Comparison of ENCODE assay signal across 14 cellular contexts in the genomic region with DNA sequence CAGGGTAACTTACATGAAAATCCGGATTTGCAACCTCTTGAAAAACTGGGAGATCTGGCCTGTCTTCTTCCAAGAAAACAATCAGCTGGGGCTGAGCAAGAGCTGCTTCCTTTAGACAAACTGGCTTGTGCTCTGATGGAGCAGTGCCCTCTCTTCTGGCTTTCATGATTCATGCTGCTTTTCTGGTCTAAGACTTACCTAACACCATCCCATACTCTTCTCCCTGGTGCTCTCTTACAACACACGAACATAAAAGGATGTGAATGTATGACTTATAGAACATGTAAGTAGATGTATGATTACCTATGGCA. TPM values are rescaled to one million over a fixed set of nuclear protein-coding genes. Genes with fewer than 3 reads are reported as not detected.
A peak's percentile ranks its signal among the peaks of the same experiment; 100 is the strongest.
DNase-seq lines count a peak whose midpoint lies in the region; ATAC-seq and TF ChIP-seq lines count a peak whose summit lies in the region.
"Had no signal": no experiment of that assay in that cellular context is flagged by ENCODE, and none has a peak within 500 bp of the region (broad histone marks: within the 10 kb centered on the region; RNA-seq: fewer than 3 reads in every experiment).

No MANE protein-coding gene starts in this region.

- no peaks in the 10 kb centered on the region for H3K36me3 ChIP-seq in GM23338 (ENCODE audit: insufficient read depth)
- H3K36me3 ChIP-seq: cardiac muscle cell, esophagus muscularis mucosa had no signal

- H3K4me3 ChIP-seq in GM23338 (no peak overlapping the region), skeletal muscle cell (ENCODE audit: low read depth, low read length) (no peak overlapping the region)
- H3K4me3 ChIP-seq: cardiac muscle cell, esophagus muscularis mucosa, GM12878 had no signal

- intact Hi-C loops in sciatic nerve (cut with DNase I): no loop called here

- CTCF ChIA-PET in GM10248 (lab: Yijun Ruan, JAX): no interaction called here

- H3K27ac ChIP-seq in GM23338 (ENCODE audit: low read depth) (no peak overlapping the region), VCaP (peak overlapping the region; percentile 85)
- H3K27ac ChIP-seq: cardiac muscle cell, esophagus muscularis mucosa had no signal

- no peak overlapping the region for H3K4me2 ChIP-seq in GM23338

- no peak overlapping the region for H2AFZ ChIP-seq in GM23338

- H3K27ac Mint-ChIP-seq in GM23338: 0 out of 2 replicates have a peak overlapping the region, but pooled peaks have one; percentile 2
- no peak overlapping the region for H3K27ac Mint-ChIP-seq in T-helper 2 cell treated with Interferon-gamma antibody and Interleukin-4, amounts not matched to agents 5 μg/mL and 100 μg/mL, for 36 hours

- H3K27me3 Mint-ChIP-seq in GM23338 (ENCODE audit: insufficient read depth, low read depth, poor library complexity): no peaks in the 10 kb centered on the region
- H3K27me3 Mint-ChIP-seq in T-helper 2 cell treated with Interferon-gamma antibody and Interleukin-4, amounts not matched to agents 5 μg/mL and 100 μg/mL, for 36 hours (ENCODE audit: low read depth): peaks cover 65% of the 10 kb centered on the region

- no peaks in the 10 kb centered on the region for H3F3A ChIP-seq in GM23338 (replicated peaks; ENCODE audit: low read depth)

- DNase-seq in GM23338 (ENCODE audit: low spot score) (peak; percentile 34), fibroblast of peridontal ligament (ENCODE audit: extremely low read depth) (peak; percentile 59), skeletal muscle cell (ENCODE audit: low read depth) (peak; percentile 45), RPMI8226 (no peak), sciatic nerve (ENCODE audit: low spot score) (no peak), GM10248 (ENCODE audit: extremely low spot score) (no peak)
- no peak for DNase-seq in T-helper 2 cell treated with Interferon-gamma antibody and Interleukin-4, amounts not matched to agents 5 μg/mL and 100 μg/mL, for 36 hours (ENCODE audit: low spot score)
- DNase-seq: activated CD4-positive, CD25-positive, alpha-beta regulatory T cell treated with anti-CD3 and anti-CD28 coated beads, Interleukin-2, amount 50 U/mL, for 72 hours; activated T-cell treated with anti-CD3 and anti-CD28 coated beads, Interleukin-2, amount 50 U/mL, for 4 hours; MM.1S had no signal

- TF ChIP-seq CTCF in GM23338 (conservative IDR thresholded peaks at IDR 0.05; ENCODE audit: low read depth in 2 of 2) (no peak), VCaP (conservative IDR thresholded peaks at IDR 0.05) (no peak), GM10248 (IDR thresholded peaks at IDR 0.05; ENCODE audit: control extremely low read depth, extremely low read depth, low read depth, missing control alignments) (no peak)

- ATAC-seq in GM23338: peak; percentile 58
- ATAC-seq in sciatic nerve: no peak
- ATAC-seq: activated T-cell treated with anti-CD3 and anti-CD28 coated beads, Interleukin-2, amount 50 U/mL, for 4 hours; GM12878 had no signal

- peaks cover 41% of the 10 kb centered on the region for H4K20me1 ChIP-seq in GM23338 (replicated peaks; ENCODE audit: insufficient read depth)

- H3K9me3 Mint-ChIP-seq in GM23338: no peaks in the 10 kb centered on the region
- peaks cover 8% of the 10 kb centered on the region for H3K9me3 Mint-ChIP-seq in T-helper 2 cell treated with Interferon-gamma antibody and Interleukin-4, amounts not matched to agents 5 μg/mL and 100 μg/mL, for 36 hours

- H3K36me3 Mint-ChIP-seq in GM23338 (ENCODE audit: low read depth): peaks cover 5% of the 10 kb centered on the region; the same call in 1 of the 3 replicates
- H3K36me3 Mint-ChIP-seq in T-helper 2 cell treated with Interferon-gamma antibody and Interleukin-4, amounts not matched to agents 5 μg/mL and 100 μg/mL, for 36 hours (ENCODE audit: low read depth): no peaks in the 10 kb centered on the region

- POLR2A ChIA-PET in GM10248 (lab: Yijun Ruan, JAX): no interaction called here

- no peaks in the 10 kb centered on the region for H3K27me3 ChIP-seq in GM23338 (ENCODE audit: insufficient read depth)
- H3K27me3 ChIP-seq: cardiac muscle cell, esophagus muscularis mucosa had no signal

- no peak overlapping the region for H3K4me3 Mint-ChIP-seq in GM23338
- H3K4me3 Mint-ChIP-seq in T-helper 2 cell treated with Interferon-gamma antibody and Interleukin-4, amounts not matched to agents 5 μg/mL and 100 μg/mL, for 36 hours: no peak overlapping the region
- H3K4me3 Mint-ChIP-seq: activated T-cell treated with anti-CD3 and anti-CD28 coated beads, Interleukin-2, amount 50 U/mL, for 4 hours had no signal

- H3K9me2 ChIP-seq in GM23338 (ENCODE audit: insufficient read depth): no peaks in the 10 kb centered on the region

- peaks cover 46% of the 10 kb centered on the region for H3K4me1 ChIP-seq in GM23338 (ENCODE audit: insufficient read depth)

- peaks cover 61% of the 10 kb centered on the region for H3K4me1 Mint-ChIP-seq in GM23338
- H3K4me1 Mint-ChIP-seq in T-helper 2 cell treated with Interferon-gamma antibody and Interleukin-4, amounts not matched to agents 5 μg/mL and 100 μg/mL, for 36 hours (ENCODE audit: low read depth): no peaks in the 10 kb centered on the region

- H3K79me2 ChIP-seq in GM23338 (replicated peaks; ENCODE audit: insufficient read depth): peaks cover 99% of the 10 kb centered on the region

TF ChIP-seq in GM23338, 12 proteins besides CTCF, POLR2A, EP300 and RAD21 (continues in another document):
- TF ChIP-seq STAT1 (IDR thresholded peaks at IDR 0.05; ENCODE audit: unreplicated experiment): no peak
- TF ChIP-seq ZNF331 (CRISPR knock-in tag; IDR thresholded peaks at IDR 0.05; ENCODE audit: low read depth): no peak
- no peak for TF ChIP-seq EZH2phosphoT487 (IDR thresholded peaks at IDR 0.05; ENCODE audit: unreplicated experiment)
- TF ChIP-seq, protein P1, sequence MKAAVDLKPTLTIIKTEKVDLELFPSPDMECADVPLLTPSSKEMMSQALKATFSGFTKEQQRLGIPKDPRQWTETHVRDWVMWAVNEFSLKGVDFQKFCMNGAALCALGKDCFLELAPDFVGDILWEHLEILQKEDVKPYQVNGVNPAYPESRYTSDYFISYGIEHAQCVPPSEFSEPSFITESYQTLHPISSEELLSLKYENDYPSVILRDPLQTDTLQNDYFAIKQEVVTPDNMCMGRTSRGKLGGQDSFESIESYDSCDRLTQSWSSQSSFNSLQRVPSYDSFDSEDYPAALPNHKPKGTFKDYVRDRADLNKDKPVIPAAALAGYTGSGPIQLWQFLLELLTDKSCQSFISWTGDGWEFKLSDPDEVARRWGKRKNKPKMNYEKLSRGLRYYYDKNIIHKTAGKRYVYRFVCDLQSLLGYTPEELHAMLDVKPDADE (IDR thresholded peaks at IDR 0.05): no peak
- no peak for TF ChIP-seq EZH2 (IDR thresholded peaks at IDR 0.05; ENCODE audit: low read depth, unreplicated experiment)
- TF ChIP-seq ZNF114 (CRISPR knock-in tag; IDR thresholded peaks at IDR 0.05): no peak
- TF ChIP-seq, protein P2, sequence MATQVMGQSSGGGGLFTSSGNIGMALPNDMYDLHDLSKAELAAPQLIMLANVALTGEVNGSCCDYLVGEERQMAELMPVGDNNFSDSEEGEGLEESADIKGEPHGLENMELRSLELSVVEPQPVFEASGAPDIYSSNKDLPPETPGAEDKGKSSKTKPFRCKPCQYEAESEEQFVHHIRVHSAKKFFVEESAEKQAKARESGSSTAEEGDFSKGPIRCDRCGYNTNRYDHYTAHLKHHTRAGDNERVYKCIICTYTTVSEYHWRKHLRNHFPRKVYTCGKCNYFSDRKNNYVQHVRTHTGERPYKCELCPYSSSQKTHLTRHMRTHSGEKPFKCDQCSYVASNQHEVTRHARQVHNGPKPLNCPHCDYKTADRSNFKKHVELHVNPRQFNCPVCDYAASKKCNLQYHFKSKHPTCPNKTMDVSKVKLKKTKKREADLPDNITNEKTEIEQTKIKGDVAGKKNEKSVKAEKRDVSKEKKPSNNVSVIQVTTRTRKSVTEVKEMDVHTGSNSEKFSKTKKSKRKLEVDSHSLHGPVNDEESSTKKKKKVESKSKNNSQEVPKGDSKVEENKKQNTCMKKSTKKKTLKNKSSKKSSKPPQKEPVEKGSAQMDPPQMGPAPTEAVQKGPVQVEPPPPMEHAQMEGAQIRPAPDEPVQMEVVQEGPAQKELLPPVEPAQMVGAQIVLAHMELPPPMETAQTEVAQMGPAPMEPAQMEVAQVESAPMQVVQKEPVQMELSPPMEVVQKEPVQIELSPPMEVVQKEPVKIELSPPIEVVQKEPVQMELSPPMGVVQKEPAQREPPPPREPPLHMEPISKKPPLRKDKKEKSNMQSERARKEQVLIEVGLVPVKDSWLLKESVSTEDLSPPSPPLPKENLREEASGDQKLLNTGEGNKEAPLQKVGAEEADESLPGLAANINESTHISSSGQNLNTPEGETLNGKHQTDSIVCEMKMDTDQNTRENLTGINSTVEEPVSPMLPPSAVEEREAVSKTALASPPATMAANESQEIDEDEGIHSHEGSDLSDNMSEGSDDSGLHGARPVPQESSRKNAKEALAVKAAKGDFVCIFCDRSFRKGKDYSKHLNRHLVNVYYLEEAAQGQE (IDR thresholded peaks at IDR 0.05; ENCODE audit: unreplicated experiment): no peak
- TF ChIP-seq POLR2AphosphoS5 (IDR thresholded peaks at IDR 0.05; ENCODE audit: low read depth): no peak
- TF ChIP-seq JUNB (IDR thresholded peaks at IDR 0.05; ENCODE audit: unreplicated experiment): no peak
- no peak for TF ChIP-seq CREB1 (CRISPR knock-in tag; IDR thresholded peaks at IDR 0.05; ENCODE audit: low read depth)
- no peak for TF ChIP-seq NANOG (IDR thresholded peaks at IDR 0.05; ENCODE audit: borderline replicate concordance)

RNA-seq across cellular contexts. Expression of a gene that starts 9.9 kb away (rescaled TPM):
- 108 and 116 TPM in 2 replicates for total RNA-seq in GM23338 (2014; rRNA removed; shearing (Covaris generic))
- polyA plus RNA-seq in GM23338 (2016; fragmentation: Nextera tagmentation; extraction: Ambion mirVana): 69.8 and 76.2 TPM in 2 replicates
- total RNA-seq in sciatic nerve: 465 TPM

Comparison
In these comparisons a context has a peak if more than half of its experiments do, and no peak if none do; other contexts are left out.
1. DNase-seq: peak in GM23338 (single experiment), fibroblast of peridontal ligament (single experiment) and skeletal muscle cell (single experiment); none in RPMI8226 (single experiment), T-helper 2 cell treated with Interferon-gamma antibody and Interleukin-4, amounts not matched to agents 5 μg/mL and 100 μg/mL, for 36 hours (single experiment), sciatic nerve (single experiment) and GM10248 (single experiment).